Comparison of ENCODE assay signal across 21 cellular contexts in the genomic region with DNA sequence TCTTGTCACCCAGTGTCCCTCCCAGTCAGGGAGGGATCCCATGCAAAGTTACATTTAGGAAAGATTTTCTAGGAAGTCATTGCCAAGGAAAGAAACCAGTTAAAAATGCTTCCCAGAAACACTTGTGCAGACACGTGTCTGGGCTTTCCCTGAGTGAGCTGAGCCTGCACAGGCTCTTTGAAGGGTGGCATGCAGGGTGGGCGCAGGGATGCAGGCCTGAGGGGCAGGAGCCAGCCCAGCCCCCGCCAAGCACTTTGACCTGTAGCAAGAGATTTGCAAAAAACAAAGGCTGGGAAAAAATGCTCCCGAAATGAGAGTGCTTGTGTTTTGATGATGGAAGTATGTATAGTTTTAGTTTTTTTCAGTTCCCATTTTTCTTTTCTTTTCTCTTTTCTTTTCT. TPM values are rescaled to one million over a fixed set of nuclear protein-coding genes. Genes with fewer than 3 reads are reported as not detected.
DNase-seq lines count a peak whose midpoint lies in the region; ATAC-seq and TF ChIP-seq lines count a peak whose summit lies in the region.
"Had no signal": no experiment of that assay in that cellular context is flagged by ENCODE, and none has a peak within 500 bp of the region (broad histone marks: within the 10 kb centered on the region; RNA-seq: fewer than 3 reads in every experiment).

No MANE protein-coding gene starts in this region.

- no peaks in the 10 kb centered on the region for H3K79me2 ChIP-seq in OCI-LY7 (ENCODE audit: insufficient read depth, low read depth, low read length)
- H3K79me2 ChIP-seq in GM23338 (replicated peaks; ENCODE audit: insufficient read depth), result 0 out of 2 replicates have a peak, but pooled peaks cover 6% of the 10 kb centered on the region

- H3K4me2 ChIP-seq in OCI-LY7 (ENCODE audit: low read length), result peak overlapping the region; percentile 17; the same call in 1 of the 2 replicates
- H3K4me2 ChIP-seq in GM23338, result no peak overlapping the region

- H2AFZ ChIP-seq in OCI-LY7 (ENCODE audit: low read length), result no peak overlapping the region
- no peak overlapping the region for H2AFZ ChIP-seq in GM23338

- no peak overlapping the region for H3K4me3 Mint-ChIP-seq in GM23338
- H3K4me3 Mint-ChIP-seq: B cell had no signal

- no peak overlapping the region for H3K27ac Mint-ChIP-seq in GM23338
- H3K27ac Mint-ChIP-seq: B cell had no signal

- H3K27ac ChIP-seq in OCI-LY7 (ENCODE audit: low read depth, low read length, poor library complexity, severe bottlenecking), result no peak overlapping the region
- peak overlapping the region; percentile 48 for H3K27ac ChIP-seq in caudate nucleus (ENCODE audit: low read depth, low read length)
- no peak overlapping the region for H3K27ac ChIP-seq in lower lobe of right lung
- no peak overlapping the region for H3K27ac ChIP-seq in transverse colon
- H3K27ac ChIP-seq in GM23338 (ENCODE audit: low read depth), result no peak overlapping the region
- H3K27ac ChIP-seq: SK-N-MC had no signal

- H3K36me3 Mint-ChIP-seq in GM23338 (ENCODE audit: low read depth), result peaks cover 34% of the 10 kb centered on the region

- intact Hi-C loops in OCI-LY7 (cut with micrococcal nuclease; ENCODE audit: unreplicated experiment), result no loop called here
- intact Hi-C loops in lower lobe of right lung (cut with DNase I), result no loop called here
- intact Hi-C loops in transverse colon (cut with DNase I; ENCODE audit: low total_unique reads), result no loop called here

- H4K20me1 ChIP-seq in OCI-LY7 (ENCODE audit: insufficient read depth, low read length), result no peaks in the 10 kb centered on the region
- no peaks in the 10 kb centered on the region; the same call in 1 of the 2 replicates for H4K20me1 ChIP-seq in GM23338 (replicated peaks; ENCODE audit: insufficient read depth)

- H3K36me3 ChIP-seq in OCI-LY7 (ENCODE audit: insufficient read depth, low read length) (peaks cover 5% of the 10 kb centered on the region; the same call in 1 of the 2 replicates), lower lobe of right lung (peaks cover 33% of the 10 kb centered on the region), transverse colon (peaks cover 0 to 5% (median 2%) of the 10 kb centered on the region in 4 donors), GM23338 (ENCODE audit: insufficient read depth) (0 out of 2 replicates have a peak, but pooled peaks cover 3% of the 10 kb centered on the region)

- BruUV-seq in OCI-LY7 (replicated peaks; lab: Mats Ljungman, UMichigan), result no TSS peak

- ATAC-seq in lower lobe of right lung (no peak), GM23338 (no peak), HG03135 (IDR thresholded peaks at IDR 0.05; ENCODE audit: unreplicated experiment) (no peak), GM21528 (IDR thresholded peaks at IDR 0.05; ENCODE audit: low FRiP score, unreplicated experiment) (no peak)
- ATAC-seq: Panc1 had no signal

- TF ChIP-seq EP300 in transverse colon (IDR thresholded peaks at IDR 0.05; ENCODE audit: low read depth), result no peak

- in situ Hi-C loops in transverse colon (cut with MboI; ENCODE audit: low pct_ligation_motif_present in 1 of 4, low pct_unique_long_range_greater_than_20kb in 1 of 4, low sequenced_read_pairs in 3 of 4), result no loop called here

- CTCF ChIA-PET in OCI-LY7 (lab: Charles Lee; ENCODE audit: unreplicated experiment), result no interaction called here

- H3K4me1 ChIP-seq in OCI-LY7 (ENCODE audit: insufficient read depth, low read length, poor library complexity, severe bottlenecking), result peaks cover 87% of the 10 kb centered on the region
- peaks cover 34% of the 10 kb centered on the region for H3K4me1 ChIP-seq in lower lobe of right lung
- peaks cover 15 to 32% (median 28%) of the 10 kb centered on the region in 4 donors for H3K4me1 ChIP-seq in transverse colon
- H3K4me1 ChIP-seq in GM23338 (ENCODE audit: insufficient read depth), result no peaks in the 10 kb centered on the region

- H3K27me3 ChIP-seq in lower lobe of right lung (ENCODE audit: low read depth) (no peaks in the 10 kb centered on the region), transverse colon (no peaks in the 10 kb centered on the region), GM23338 (ENCODE audit: insufficient read depth) (no peaks in the 10 kb centered on the region)

- 67 to 81% methylated on average over 1 to 4 of the region's 4 CpGs for WGBS in transverse colon (ENCODE audit: low coverage in 1 of 2), 2 donors

- TF ChIP-seq POLR2A in transverse colon (IDR thresholded peaks at IDR 0.05), result no peak

- peaks cover 10% of the 10 kb centered on the region for H3K27me3 Mint-ChIP-seq in GM23338 (ENCODE audit: insufficient read depth, low read depth, poor library complexity)
- H3K27me3 Mint-ChIP-seq: B cell had no signal

- peaks cover 10% of the 10 kb centered on the region for H3K4me1 Mint-ChIP-seq in GM23338

- H3K9me3 Mint-ChIP-seq in GM23338, result no peaks in the 10 kb centered on the region; the same call in 2 of the 3 replicates

- DNase-seq in OCI-LY7 (ENCODE audit: low spot score), result no peak
- DNase-seq in caudate nucleus (lab: John Stamatoyannopoulos, UW), result no peak
- DNase-seq in lower lobe of right lung, result peak; percentile 10
- peak; percentile 4 for DNase-seq in transverse colon
- no peak for DNase-seq in GM23338 (ENCODE audit: low spot score)
- no peak for DNase-seq in glomerular visceral epithelial cell (ENCODE audit: extremely low spot score)
- DNase-seq: DMS153, DND-41, Karpas-422, NCI-H1092, NCI-H1417 treated with DMSO at 0.1 percent for 48 hours, NCI-H1694 treated with DMSO at 0.1 percent for 48 hours, NCI-H2081, NCI-H2227 treated with DMSO at 0.1 percent for 48 hours, NCI-H69, SIG-M5 had no signal

- no peak overlapping the region for H3K4me3 ChIP-seq in OCI-LY7 (ENCODE audit: low read depth, low read length, poor library complexity, severe bottlenecking)
- no peak overlapping the region for H3K4me3 ChIP-seq in lower lobe of right lung
- H3K4me3 ChIP-seq in transverse colon, result no peak overlapping the region
- H3K4me3 ChIP-seq in GM23338, result no peak overlapping the region
- H3K4me3 ChIP-seq: SK-N-MC had no signal

- H3K9me3 ChIP-seq in OCI-LY7 (ENCODE audit: low read length) (no peaks in the 10 kb centered on the region), lower lobe of right lung (no peaks in the 10 kb centered on the region), transverse colon (no peaks in the 10 kb centered on the region)

- H3K9me2 ChIP-seq in OCI-LY7 (ENCODE audit: insufficient read depth, low read length), result no peaks in the 10 kb centered on the region
- no peaks in the 10 kb centered on the region for H3K9me2 ChIP-seq in GM23338 (ENCODE audit: insufficient read depth)

- POLR2A ChIA-PET in OCI-LY7 (lab: Charles Lee), result no interaction called here

- H3F3A ChIP-seq in GM23338 (replicated peaks; ENCODE audit: low read depth), result no peaks in the 10 kb centered on the region

- TF ChIP-seq CTCF in OCI-LY7 (conservative IDR thresholded peaks at IDR 0.05; ENCODE audit: low read length) (no peak), lower lobe of right lung (IDR thresholded peaks at IDR 0.05) (no peak), transverse colon (IDR thresholded peaks at IDR 0.05) (no peak), GM23338 (conservative IDR thresholded peaks at IDR 0.05; ENCODE audit: low read depth in 2 of 2) (no peak)

TF ChIP-seq in GM23338, 12 proteins besides CTCF, POLR2A, EP300 and RAD21 (continues in another document):
- no peak for TF ChIP-seq EZH2 (IDR thresholded peaks at IDR 0.05; ENCODE audit: low read depth, unreplicated experiment)
- TF ChIP-seq STAT1 (IDR thresholded peaks at IDR 0.05; ENCODE audit: unreplicated experiment), result no peak
- TF ChIP-seq JUNB (IDR thresholded peaks at IDR 0.05; ENCODE audit: unreplicated experiment), result no peak

RNA-seq across cellular contexts. Expression of a gene that starts 52.4 kb away (rescaled TPM):
- 35.8 and 38.1 TPM in 2 replicates for total RNA-seq in OCI-LY7 (2014; rRNA removed; shearing (Covaris generic))
- total RNA-seq in OCI-LY7 (2022) (21.1 and 24.1 TPM in 2 replicates), lower lobe of right lung (11.3 TPM), transverse colon (10 to 100 TPM in 2 of 4 donors, 1 to 10 TPM in 2; 6.0 to 17.6 (median 9.5) TPM)
- total RNA-seq in GM23338 (2014; rRNA removed; shearing (Covaris generic)), result 47.2 and 63.5 TPM in 2 replicates
- polyA plus RNA-seq in GM23338 (2016; fragmentation: Nextera tagmentation; extraction: Ambion mirVana), result 28.6 and 35.2 TPM in 2 replicates

Comparison
In these comparisons a context has a peak if more than half of its experiments do, and no peak if none do; other contexts are left out.
1. DNase-seq: peak in lower lobe of right lung (single experiment) and transverse colon (single experiment); none in OCI-LY7 (single experiment), caudate nucleus (0 of 61), GM23338 (single experiment) and glomerular visceral epithelial cell (single experiment).